Comparison of ENCODE assay signal across 11 cellular contexts in the genomic region with DNA sequence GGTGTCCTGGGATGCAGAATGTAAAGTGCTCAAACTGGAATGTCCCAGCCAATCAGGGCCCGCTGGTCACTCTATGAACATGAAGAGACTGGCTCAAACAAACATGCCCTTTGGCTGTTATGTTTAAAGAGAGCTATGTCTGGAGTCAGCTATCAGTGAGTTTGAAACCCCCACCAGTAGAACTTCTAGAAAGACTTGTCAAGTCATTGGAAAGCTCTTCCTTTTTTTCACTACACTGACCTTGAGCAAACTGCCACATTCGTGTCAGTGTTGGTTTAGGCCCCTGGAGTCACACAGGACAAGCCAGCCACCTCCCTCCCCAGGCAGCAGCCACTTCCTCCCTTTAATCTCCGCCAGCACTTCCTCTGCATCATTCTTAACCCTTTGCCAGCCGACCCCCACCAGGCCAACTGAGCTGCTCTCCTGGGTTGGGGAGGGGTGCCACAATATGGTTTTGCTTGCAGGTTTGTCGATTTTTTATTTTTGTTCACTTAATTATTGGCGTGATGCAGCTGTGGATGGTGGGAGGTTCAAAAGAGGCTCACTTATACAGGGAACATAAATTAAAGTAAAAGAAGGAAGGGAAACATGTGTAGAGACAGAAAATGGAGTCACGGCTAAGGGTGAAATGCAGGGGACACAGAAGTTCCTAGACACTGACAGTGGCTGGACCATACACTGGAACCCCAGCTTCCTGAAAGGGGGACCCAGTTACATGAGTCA. TPM values are rescaled to one million over a fixed set of nuclear protein-coding genes. Genes with fewer than 3 reads are reported as not detected.
DNase-seq lines count a peak whose midpoint lies in the region; ATAC-seq and TF ChIP-seq lines count a peak whose summit lies in the region.
"Had no signal": no experiment of that assay in that cellular context is flagged by ENCODE, and none has a peak within 500 bp of the region (broad histone marks: within the 10 kb centered on the region; RNA-seq: fewer than 3 reads in every experiment).

No MANE protein-coding gene starts in this region.

- H3K4me1 ChIP-seq in stomach (peaks cover 11 to 44% (median 19%) of the 10 kb centered on the region in 4 donors), PC-3 (ENCODE audit: insufficient read depth, low read length) (no peaks in the 10 kb centered on the region)

- CTCF ChIA-PET in activated CD4-positive, alpha-beta T cell treated with anti-CD3 and anti-CD28 coated beads for 36 hours (lab: Charles Lee): interaction anchor here (0.6 to 1.4 kb wide), 6 partner anchors 11 to 181 kb away, joined by 3 to 4 read pairs (median 3); no protein-coding TSS in a partner anchor
- CTCF ChIA-PET in activated naive CD4-positive, alpha-beta T cell treated with anti-CD3 and anti-CD28 coated beads, Interleukin-2, amount 10 ng/mL, durations not matched to agents 7 days and 5 days (lab: Charles Lee): no interaction called here
- CTCF ChIA-PET in PC-3 (lab: Charles Lee): no interaction called here

- H3K27ac Mint-ChIP-seq in activated CD4-positive, alpha-beta T cell treated with anti-CD3 and anti-CD28 coated beads for 36 hours: peak overlapping the region; percentile 32
- peak overlapping the region; percentile 66 for H3K27ac Mint-ChIP-seq in activated naive CD4-positive, alpha-beta T cell treated with anti-CD3 and anti-CD28 coated beads, Interleukin-2, amount 10 ng/mL, durations not matched to agents 7 days and 5 days
- H3K27ac Mint-ChIP-seq: type B pancreatic cell had no signal

- peak; percentile 31 for DNase-seq in activated CD4-positive, alpha-beta T cell treated with anti-CD3 and anti-CD28 coated beads for 36 hours
- no peak for DNase-seq in activated CD4-positive, alpha-beta T cell treated with anti-CD3 and anti-CD28 coated beads, Interleukin-2, amount 50 U/mL, for 1 hour
- peak; percentile 45 for DNase-seq in activated naive CD4-positive, alpha-beta T cell treated with anti-CD3 and anti-CD28 coated beads, Interleukin-2, amount 10 ng/mL, durations not matched to agents 7 days and 5 days
- peak; percentile 36 to 51 for DNase-seq in left colon
- DNase-seq in stomach: no peak
- no peak for DNase-seq in AG08395 (ENCODE audit: low spot score)
- DNase-seq in PC-3: no peak
- no peak for DNase-seq in NCI-H2081 (lab: John Stamatoyannopoulos, UW)
- DNase-seq: mesenchymal stem cell, NCI-H187 had no signal

- no peaks in the 10 kb centered on the region for H3K27me3 ChIP-seq in stomach
- peaks cover 27% of the 10 kb centered on the region; the same call in 1 of the 2 replicates for H3K27me3 ChIP-seq in PC-3 (ENCODE audit: low read length)

- H3K9me3 ChIP-seq in stomach (no peaks in the 10 kb centered on the region), PC-3 (ENCODE audit: low read length) (no peaks in the 10 kb centered on the region)

- H3K27ac ChIP-seq in stomach (peak overlapping the region; percentile 34 to 72 (median 66)), PC-3 (ENCODE audit: low read length) (no peak overlapping the region)

- no peak overlapping the region for H3K4me3 Mint-ChIP-seq in activated CD4-positive, alpha-beta T cell treated with anti-CD3 and anti-CD28 coated beads for 36 hours
- no peak overlapping the region for H3K4me3 Mint-ChIP-seq in activated naive CD4-positive, alpha-beta T cell treated with anti-CD3 and anti-CD28 coated beads, Interleukin-2, amount 10 ng/mL, durations not matched to agents 7 days and 5 days
- H3K4me3 Mint-ChIP-seq: type B pancreatic cell had no signal

- no peak overlapping the region for H2AFZ ChIP-seq in PC-3 (ENCODE audit: low read length)

- POLR2A ChIA-PET in activated CD4-positive, alpha-beta T cell treated with anti-CD3 and anti-CD28 coated beads for 36 hours (lab: Charles Lee): no interaction called here
- POLR2A ChIA-PET in PC-3 (lab: Charles Lee; ENCODE audit: unreplicated experiment): no interaction called here

- no peak for TF ChIP-seq EP300 in stomach (IDR thresholded peaks at IDR 0.05)

- H4K20me1 ChIP-seq in PC-3 (ENCODE audit: low read length): no peaks in the 10 kb centered on the region

- intact Hi-C loops in activated CD4-positive, alpha-beta T cell treated with anti-CD3 and anti-CD28 coated beads for 36 hours (cut with DNase I, micrococcal nuclease): no loop called here
- intact Hi-C loops in left colon (cut with DNase I, micrococcal nuclease) (no loop called here), stomach (cut with DNase I; ENCODE audit: low total_unique reads) (no loop called here), PC-3 (cut with micrococcal nuclease) (no loop called here)

- no peaks in the 10 kb centered on the region for H3K79me2 ChIP-seq in PC-3 (ENCODE audit: low read length)

- WGBS in stomach, 5 donors: 34 to 45% (median 39%) methylated on average over 7 of the region's 7 CpGs

- no TSS peak for BruUV-seq in PC-3 (replicated peaks; lab: Mats Ljungman, UMichigan)

- H3F3A ChIP-seq in PC-3 (ENCODE audit: low read length, unreplicated experiment): no peaks in the 10 kb centered on the region

- H3K36me3 ChIP-seq in stomach (no peaks in the 10 kb centered on the region), PC-3 (ENCODE audit: low read depth, low read length) (no peaks in the 10 kb centered on the region)

- H3K9me2 ChIP-seq in PC-3 (replicated peaks; ENCODE audit: low read length): no peaks in the 10 kb centered on the region

- H3K4me3 ChIP-seq in stomach (no peak overlapping the region), PC-3 (ENCODE audit: low read length) (no peak overlapping the region)

- H3K36me3 Mint-ChIP-seq in activated CD4-positive, alpha-beta T cell treated with anti-CD3 and anti-CD28 coated beads for 36 hours (ENCODE audit: low read depth): no peaks in the 10 kb centered on the region
- no peaks in the 10 kb centered on the region for H3K36me3 Mint-ChIP-seq in activated naive CD4-positive, alpha-beta T cell treated with anti-CD3 and anti-CD28 coated beads, Interleukin-2, amount 10 ng/mL, durations not matched to agents 7 days and 5 days
- H3K36me3 Mint-ChIP-seq: type B pancreatic cell had no signal

- TF ChIP-seq CTCF in stomach (IDR thresholded peaks at IDR 0.05) (no peak), PC-3 (conservative IDR thresholded peaks at IDR 0.05; ENCODE audit: low read depth, low read length) (no peak)

- peak; percentile 63 for ATAC-seq in activated CD4-positive, alpha-beta T cell treated with anti-CD3 and anti-CD28 coated beads for 36 hours
- ATAC-seq in left colon (no peak), PC-3 (no peak)

- peaks cover 25% of the 10 kb centered on the region for H3K4me1 Mint-ChIP-seq in activated CD4-positive, alpha-beta T cell treated with anti-CD3 and anti-CD28 coated beads for 36 hours
- peaks cover 11% of the 10 kb centered on the region for H3K4me1 Mint-ChIP-seq in activated naive CD4-positive, alpha-beta T cell treated with anti-CD3 and anti-CD28 coated beads, Interleukin-2, amount 10 ng/mL, durations not matched to agents 7 days and 5 days

- H3K9ac ChIP-seq in PC-3 (ENCODE audit: low read length): no peak overlapping the region

- no peak overlapping the region for H3K4me2 ChIP-seq in PC-3 (ENCODE audit: low read length)

- no peaks in the 10 kb centered on the region for H3K27me3 Mint-ChIP-seq in activated CD4-positive, alpha-beta T cell treated with anti-CD3 and anti-CD28 coated beads for 36 hours
- peaks cover 18% of the 10 kb centered on the region for H3K27me3 Mint-ChIP-seq in activated naive CD4-positive, alpha-beta T cell treated with anti-CD3 and anti-CD28 coated beads, Interleukin-2, amount 10 ng/mL, durations not matched to agents 7 days and 5 days
- H3K27me3 Mint-ChIP-seq: type B pancreatic cell had no signal

- TF ChIP-seq POLR2A in stomach (IDR thresholded peaks at IDR 0.05): no peak

- H3K9me3 Mint-ChIP-seq in activated CD4-positive, alpha-beta T cell treated with anti-CD3 and anti-CD28 coated beads for 36 hours (ENCODE audit: low read depth): no peaks in the 10 kb centered on the region
- H3K9me3 Mint-ChIP-seq in activated naive CD4-positive, alpha-beta T cell treated with anti-CD3 and anti-CD28 coated beads, Interleukin-2, amount 10 ng/mL, durations not matched to agents 7 days and 5 days: no peaks in the 10 kb centered on the region
- H3K9me3 Mint-ChIP-seq: type B pancreatic cell had no signal

RNA-seq across cellular contexts. Expression of a gene that starts 25.3 kb away (rescaled TPM):
- total RNA-seq in activated CD4-positive, alpha-beta T cell treated with anti-CD3 and anti-CD28 coated beads for 36 hours: not detected
- total RNA-seq in left colon: 10 to 100 TPM in 1 of 2 donors, 1 to 10 TPM in 1; 2.5 to 11.4 TPM
- total RNA-seq in stomach: 10 to 100 TPM in 1 of 5 donors, 1 to 10 TPM in 3, under 1 TPM in 1; 0.45 to 46.1 (median 6.4) TPM
- polyA plus RNA-seq in stomach: 1 to 10 TPM in 2 of 3 donors, under 1 TPM in 1; 0.73 to 2.6 (median 1.2) TPM
- total RNA-seq in PC-3 (2014; rRNA removed): not detected in 2 replicates

Comparison
In these comparisons a context has a peak if more than half of its experiments do, and no peak if none do; other contexts are left out.
1. DNase-seq: peak in activated CD4-positive, alpha-beta T cell treated with anti-CD3 and anti-CD28 coated beads for 36 hours (single experiment), activated naive CD4-positive, alpha-beta T cell treated with anti-CD3 and anti-CD28 coated beads, Interleukin-2, amount 10 ng/mL, durations not matched to agents 7 days and 5 days (single experiment) and left colon (2 of 2); none in activated CD4-positive, alpha-beta T cell treated with anti-CD3 and anti-CD28 coated beads, Interleukin-2, amount 50 U/mL, for 1 hour (single experiment), stomach (single experiment), AG08395 (single experiment), PC-3 (single experiment) and NCI-H2081 (0 of 2).